13 cellular contexts compared by ENCODE assay signal in genomic region chr22:31652911-31653684, GRCh38. TPM values are rescaled to one million over a fixed set of nuclear protein-coding genes. Genes with fewer than 3 reads are reported as not detected.
DNase-seq lines count a peak whose midpoint lies in the region; ATAC-seq, FAIRE-seq and TF ChIP-seq lines count a peak whose summit lies in the region.
"Had no signal": no experiment of that assay in that cellular context is flagged by ENCODE, and none has a peak within 500 bp of the region (broad histone marks: within the 10 kb centered on the region; RNA-seq: fewer than 3 reads in every experiment).

No MANE protein-coding gene starts in this region.

- no peaks in the 10 kb centered on the region for H3K9me3 ChIP-seq in suprapubic skin

- H3K4me3 ChIP-seq in epithelial cell of proximal tubule (ENCODE audit: low read depth, low read length) (no peak overlapping the region), suprapubic skin (no peak overlapping the region)
- H3K4me3 ChIP-seq: skin epidermis had no signal

- no peaks in the 10 kb centered on the region for H3K27me3 Mint-ChIP-seq in stimulated activated naive B cell treated with anti-CD40 and anti-IgM and Interleukin-4, amounts not matched to agents 10 μg/mL and 1 μg/mL and 100 μg/mL, for 72 hours
- H3K27me3 Mint-ChIP-seq: activated naive CD4-positive, alpha-beta T cell treated with anti-CD3 and anti-CD28 coated beads, Interleukin-2, amount 50 U/mL, for 24 hours had no signal

- H3K27me3 ChIP-seq in suprapubic skin: no peaks in the 10 kb centered on the region

- peaks cover 30 to 45% of the 10 kb centered on the region in 2 donors for H3K4me1 Mint-ChIP-seq in stimulated activated naive B cell treated with anti-CD40 and anti-IgM and Interleukin-4, amounts not matched to agents 10 μg/mL and 1 μg/mL and 100 μg/mL, for 72 hours
- H3K4me1 Mint-ChIP-seq: neural crest cell had no signal

- no peak overlapping the region for H3K4me3 Mint-ChIP-seq in stimulated activated naive B cell treated with anti-CD40 and anti-IgM and Interleukin-4, amounts not matched to agents 10 μg/mL and 1 μg/mL and 100 μg/mL, for 72 hours
- H3K4me3 Mint-ChIP-seq: activated naive CD4-positive, alpha-beta T cell treated with anti-CD3 and anti-CD28 coated beads, Interleukin-2, amount 50 U/mL, for 24 hours; neural crest cell had no signal

- H3K27ac Mint-ChIP-seq in stimulated activated naive B cell treated with anti-CD40 and anti-IgM and Interleukin-4, amounts not matched to agents 10 μg/mL and 1 μg/mL and 100 μg/mL, for 72 hours: peak overlapping the region; percentile 39

- H3K36me3 Mint-ChIP-seq in stimulated activated naive B cell treated with anti-CD40 and anti-IgM and Interleukin-4, amounts not matched to agents 10 μg/mL and 1 μg/mL and 100 μg/mL, for 72 hours: peaks cover 18 to 26% of the 10 kb centered on the region in 2 donors

- H3K4me1 ChIP-seq in suprapubic skin: peaks cover 10% of the 10 kb centered on the region

- TF ChIP-seq POLR2A in suprapubic skin (IDR thresholded peaks at IDR 0.05): no peak

- H3K36me3 ChIP-seq in suprapubic skin: peaks cover 15% of the 10 kb centered on the region

- H3K27ac ChIP-seq in suprapubic skin: no peak overlapping the region
- H3K27ac ChIP-seq: KMS-11, skin epidermis had no signal

- no peak for DNase-seq in GM19239 (ENCODE audit: insufficient read length, low spot score)
- DNase-seq in NCI-H69 (lab: John Stamatoyannopoulos, UW): peak; percentile 56
- DNase-seq in epithelial cell of proximal tubule (ENCODE audit: low read depth): peak; percentile 66
- DNase-seq in stimulated activated naive B cell treated with anti-CD40 and anti-IgM and Interleukin-4, amounts not matched to agents 10 μg/mL and 1 μg/mL and 100 μg/mL, for 72 hours: no peak
- DNase-seq in NCI-H345 (lab: John Stamatoyannopoulos, UW): no peak
- DNase-seq in suprapubic skin (ENCODE audit: low spot score in 2 of 2): no peak
- no peak for DNase-seq in NOMO-1 treated with dmso at 0.1 percent for 144 hours (lab: John Stamatoyannopoulos, UW; ENCODE audit: unreplicated experiment)
- DNase-seq: SIG-M5 had no signal

- 84% methylated on average over 9 of the region's 9 CpGs for WGBS in suprapubic skin

- FAIRE-seq in GM19239 (lab: Jason Lieb, UNC): peak; percentile 84
- FAIRE-seq: TTC549 had no signal

- H3K9me3 Mint-ChIP-seq in stimulated activated naive B cell treated with anti-CD40 and anti-IgM and Interleukin-4, amounts not matched to agents 10 μg/mL and 1 μg/mL and 100 μg/mL, for 72 hours: no peaks in the 10 kb centered on the region
- H3K9me3 Mint-ChIP-seq: activated naive CD4-positive, alpha-beta T cell treated with anti-CD3 and anti-CD28 coated beads, Interleukin-2, amount 50 U/mL, for 24 hours; neural crest cell had no signal

- no peak for TF ChIP-seq EP300 in suprapubic skin (IDR thresholded peaks at IDR 0.05)

- TF ChIP-seq CTCF in epithelial cell of proximal tubule (conservative IDR thresholded peaks at IDR 0.05; ENCODE audit: low read depth, low read length) (no peak), suprapubic skin (IDR thresholded peaks at IDR 0.05) (no peak)

- ATAC-seq in stimulated activated naive B cell treated with anti-CD40 and anti-IgM and Interleukin-4, amounts not matched to agents 10 μg/mL and 1 μg/mL and 100 μg/mL, for 72 hours (replicated peaks): no peak

RNA-seq across cellular contexts. Expression of gene PISD, which starts 8.9 kb away (rescaled TPM):
- total RNA-seq in epithelial cell of proximal tubule (61.1 and 78.9 TPM in 2 replicates), suprapubic skin (10 to 100 TPM; 42.5 to 91.7 (median 57.9) TPM)

Comparison
In these comparisons a context has a peak if more than half of its experiments do, and no peak if none do; other contexts are left out.
1. DNase-seq: peak in NCI-H69 (single experiment) and epithelial cell of proximal tubule (single experiment); none in GM19239 (single experiment), stimulated activated naive B cell treated with anti-CD40 and anti-IgM and Interleukin-4, amounts not matched to agents 10 μg/mL and 1 μg/mL and 100 μg/mL, for 72 hours (single experiment), NCI-H345 (single experiment), suprapubic skin (0 of 2) and NOMO-1 treated with dmso at 0.1 percent for 144 hours (single experiment).